8 cellular contexts compared by ENCODE assay signal in genomic region chr14:91374287-91374880, GRCh38. TPM values are rescaled to one million over a fixed set of nuclear protein-coding genes. Genes with fewer than 3 reads are reported as not detected.
DNase-seq lines count a peak whose midpoint lies in the region; ATAC-seq and TF ChIP-seq lines count a peak whose summit lies in the region.

No MANE protein-coding gene starts in this region.

- POLR2A ChIA-PET in CD4-positive, alpha-beta T cell (lab: Charles Lee), result interaction anchor here (0.6 to 7.0 kb wide), 21 partner anchors 13 to 1277 kb away, joined by 3 to 103 read pairs (median 6); partner anchors contain the start of genes CCDC88C and GPR68

- CTCF ChIA-PET in CD4-positive, alpha-beta T cell (lab: Charles Lee), result interaction anchor here (0.6 to 2.6 kb wide), 6 partner anchors 25 to 446 kb away, joined by 3 to 14 read pairs (median 3); partner anchors contain the start of gene CCDC88C

- H3K9me3 ChIP-seq in CD4-positive, alpha-beta T cell (ENCODE audit: control insufficient read depth, low read length), result no peaks in the 10 kb centered on the region
- H3K9me3 ChIP-seq in SK-N-MC (ENCODE audit: low read depth, low read length), result no peaks in the 10 kb centered on the region

- no peak for ATAC-seq in CD4-positive, alpha-beta T cell (ENCODE audit: poor library complexity)

- peak overlapping the region; percentile 90 for H3K4me3 Mint-ChIP-seq in CD4-positive, alpha-beta T cell

- peak overlapping the region; percentile 96 for H3K27ac Mint-ChIP-seq in CD4-positive, alpha-beta T cell

- H3K4me1 Mint-ChIP-seq in CD4-positive, alpha-beta T cell (ENCODE audit: low read depth), result peaks cover 100% of the 10 kb centered on the region

- H3K27ac ChIP-seq in CD4-positive, alpha-beta T cell (ENCODE audit: low read depth, low read length), result peak overlapping the region; percentile 80
- peak overlapping the region; percentile 89 for H3K27ac ChIP-seq in SK-N-MC

- no peak overlapping the region for H3K9ac ChIP-seq in SK-N-MC (ENCODE audit: insufficient read length)

- no peaks in the 10 kb centered on the region for H3K27me3 Mint-ChIP-seq in CD4-positive, alpha-beta T cell

- H3K27me3 ChIP-seq in CD4-positive, alpha-beta T cell (ENCODE audit: control insufficient read depth, insufficient read depth, low read length), result no peaks in the 10 kb centered on the region

- no peak for DNase-seq in CD4-positive, alpha-beta T cell
- DNase-seq in SK-N-MC (ENCODE audit: low read depth, low spot score), result no peak
- peak; percentile 31 for DNase-seq in iris pigment epithelial cell (ENCODE audit: low read depth)
- no peak for DNase-seq in superior temporal gyrus (ENCODE audit: extremely low spot score)
- DNase-seq in nucleus accumbens (lab: John Stamatoyannopoulos, UW), result no peak
- no peak for DNase-seq in NCI-H1048 (lab: John Stamatoyannopoulos, UW)
- DNase-seq in posterior cingulate gyrus, result no peak

- intact Hi-C loops in CD4-positive, alpha-beta T cell (cut with DNase I, micrococcal nuclease), result loop anchor here in 1 of 2 experiments (5.0 kb wide), 1 partner anchor 33 kb away; no protein-coding TSS in a partner anchor
- intact Hi-C loops in posterior cingulate gyrus (cut with DNase I), result no loop called here

- peaks cover 54% of the 10 kb centered on the region for H3K36me3 Mint-ChIP-seq in CD4-positive, alpha-beta T cell (ENCODE audit: low read depth)

- no peak for TF ChIP-seq CTCF in CD4-positive, alpha-beta T cell (IDR thresholded peaks at IDR 0.05)
- no peak for TF ChIP-seq CTCF in GM12875 (IDR thresholded peaks at IDR 0.05; ENCODE audit: borderline replicate concordance, insufficient read depth, low read depth, low read length)

- no peaks in the 10 kb centered on the region for H3K9me3 Mint-ChIP-seq in CD4-positive, alpha-beta T cell

- no peaks in the 10 kb centered on the region for H3K36me3 ChIP-seq in SK-N-MC (ENCODE audit: insufficient read depth, low read length)

- H3K4me3 ChIP-seq in GM12875 (ENCODE audit: low read depth, low read length) (peak overlapping the region; percentile 8), SK-N-MC (peak overlapping the region; percentile 73)

RNA-seq across cellular contexts. Expression of gene CCDC88C, which starts 43.2 kb away (rescaled TPM):
- total RNA-seq in CD4-positive, alpha-beta T cell, result 100 to 1,000 TPM; 269 to 287 TPM
